Comparison of ENCODE assay signal across 31 cellular contexts in genomic region chr17:14461131-14461530, GRCh38.
"Had no signal": no experiment of that assay in that cellular context is flagged by ENCODE, and none has a peak within 500 bp of the region (broad histone marks: within the 10 kb centered on the region; RNA-seq: fewer than 3 reads in every experiment).

No MANE protein-coding gene starts in this region.

- H3K27ac Mint-ChIP-seq: activated CD4-positive, alpha-beta T cell treated with anti-CD3 and anti-CD28 coated beads, Interleukin-2, amount 10 ng/mL, durations not matched to agents 24 days and 14 days; activated CD8-positive, alpha-beta T cell treated with anti-CD3 and anti-CD28 coated beads for 36 hours; activated naive CD4-positive, alpha-beta T cell treated with anti-CD3 and anti-CD28 coated beads, Interleukin-2, amount 50 U/mL, for 72 hours; activated T-cell treated with anti-CD3 and anti-CD28 coated beads, Interleukin-2, amount 50 U/mL, for 72 hours; activated T-helper 17 cell treated with anti-CD3 and anti-CD28 coated beads, Interleukin-2, amount 50 U/mL, for 72 hours; T-helper 1 cell treated with Interleukin-12 subunit alpha and Interleukin-12 subunit beta and Interleukin-4 antibody, amounts not matched to agents 30 μg/mL and 1 μg/mL, for 36 hours; T-helper 2 cell treated with Interferon-gamma antibody and Interleukin-4, amounts not matched to agents 5 μg/mL and 100 μg/mL, for 36 hours had no signal

- H3K36me3 ChIP-seq: adrenal gland, breast epithelium, Peyer's patch, SJSA1 had no signal

- H3K4me1 Mint-ChIP-seq: activated CD4-positive, alpha-beta T cell treated with anti-CD3 and anti-CD28 coated beads, Interleukin-2, amount 10 ng/mL, durations not matched to agents 24 days and 14 days; activated T-helper 17 cell treated with anti-CD3 and anti-CD28 coated beads, Interleukin-2, amount 50 U/mL, for 72 hours had no signal

- DNase-seq: activated CD4-positive, alpha-beta T cell treated with anti-CD3 and anti-CD28 coated beads, Interleukin-2, amount 10 ng/mL, durations not matched to agents 24 days and 14 days; activated CD4-positive, alpha-beta T cell treated with anti-CD3 and anti-CD28 coated beads, Interleukin-2, amount 50 U/mL, for 4 hours; activated CD8-positive, alpha-beta T cell treated with anti-CD3 and anti-CD28 coated beads for 36 hours; activated effector memory CD4-positive, alpha-beta T cell treated with anti-CD3 and anti-CD28 coated beads, Interleukin-2, amount 50 U/mL, for 16 hours; activated naive CD4-positive, alpha-beta T cell; activated T-cell treated with anti-CD3 and anti-CD28 coated beads, Interleukin-2, amount 50 U/mL, for 1 hour; activated T-cell treated with anti-CD3 and anti-CD28 coated beads, Interleukin-2, amount 50 U/mL, for 72 hours; adrenal gland; body of pancreas; MM.1S; MV-4-11; NCI-H1092 treated with DMSO at 0.1 percent for 48 hours; NCI-H1417; NCI-H187 treated with DMSO at 0.1 percent for 48 hours; NCI-H2081; NCI-H2171 treated with DMSO at 0.1 percent for 48 hours; NCI-H226; NCI-H446 treated with DMSO at 0.1 percent for 48 hours; NCI-H524; PC-3; Peyer's patch; RPMI8226; SHP77 treated with DMSO at 0.1 percent for 48 hours; SK-N-SH had no signal

- H3K27ac ChIP-seq: adrenal gland, body of pancreas, breast epithelium, KMS-11, Peyer's patch, SJSA1 had no signal

- H3K27me3 ChIP-seq: adrenal gland, body of pancreas, breast epithelium, Peyer's patch, SJSA1 had no signal

- H3K9ac ChIP-seq: KMS-11, SK-N-SH had no signal

- H3K4me3 ChIP-seq: adrenal gland, body of pancreas, breast epithelium, Peyer's patch, SJSA1 had no signal

- H3K4me2 ChIP-seq: KMS-11, SK-N-SH had no signal

- H3K36me3 Mint-ChIP-seq: activated naive CD4-positive, alpha-beta T cell treated with anti-CD3 and anti-CD28 coated beads, Interleukin-2, amount 50 U/mL, for 72 hours had no signal

- H3K9me3 ChIP-seq: adrenal gland, body of pancreas, breast epithelium, Peyer's patch, SJSA1, SK-N-SH had no signal

- H3K4me1 ChIP-seq: adrenal gland, body of pancreas, breast epithelium, Peyer's patch had no signal

- H3K27me3 Mint-ChIP-seq: activated CD4-positive, alpha-beta T cell treated with anti-CD3 and anti-CD28 coated beads, Interleukin-2, amount 10 ng/mL, durations not matched to agents 24 days and 14 days; activated CD8-positive, alpha-beta T cell treated with anti-CD3 and anti-CD28 coated beads for 36 hours; activated T-helper 17 cell treated with anti-CD3 and anti-CD28 coated beads, Interleukin-2, amount 50 U/mL, for 72 hours had no signal

- H3K4me3 Mint-ChIP-seq: activated CD4-positive, alpha-beta T cell treated with anti-CD3 and anti-CD28 coated beads, Interleukin-2, amount 10 ng/mL, durations not matched to agents 24 days and 14 days; activated CD8-positive, alpha-beta T cell treated with anti-CD3 and anti-CD28 coated beads for 36 hours; activated T-cell treated with anti-CD3 and anti-CD28 coated beads, Interleukin-2, amount 50 U/mL, for 72 hours; activated T-helper 17 cell treated with anti-CD3 and anti-CD28 coated beads, Interleukin-2, amount 50 U/mL, for 72 hours; T-helper 1 cell treated with Interleukin-12 subunit alpha and Interleukin-12 subunit beta and Interleukin-4 antibody, amounts not matched to agents 30 μg/mL and 1 μg/mL, for 36 hours; T-helper 2 cell treated with Interferon-gamma antibody and Interleukin-4, amounts not matched to agents 5 μg/mL and 100 μg/mL, for 36 hours had no signal
